Comparison of ENCODE assay signal across 8 cellular contexts in the genomic region with DNA sequence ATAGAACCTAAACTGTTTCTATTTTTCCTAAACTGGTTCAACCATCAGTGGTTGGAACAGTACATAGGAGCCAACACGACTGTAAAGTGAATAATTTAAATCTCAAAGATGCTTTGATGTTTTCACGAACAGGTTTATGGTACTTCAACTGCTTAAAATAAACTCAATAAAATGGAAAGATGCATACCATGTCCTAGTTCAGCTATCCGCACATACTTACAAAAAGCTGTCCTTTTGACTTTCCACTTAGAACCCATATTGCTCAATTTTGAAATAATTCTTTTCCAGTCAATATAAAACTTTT. TPM values are rescaled to one million over a fixed set of nuclear protein-coding genes. Genes with fewer than 3 reads are reported as not detected.
DNase-seq lines count a peak whose midpoint lies in the region; ATAC-seq, FAIRE-seq and TF ChIP-seq lines count a peak whose summit lies in the region.

No MANE protein-coding gene starts in this region.

- H3K36me3 ChIP-seq in bronchial epithelial cell (ENCODE audit: control insufficient read depth, insufficient read depth, low read length) (no peaks in the 10 kb centered on the region), muscle layer of duodenum (ENCODE audit: control insufficient read depth in 1 of 2, insufficient read depth in 2 of 2, low read length in 2 of 2) (peaks cover 4 to 5% of the 10 kb centered on the region in 2 donors)

- H3K4me3 ChIP-seq in bronchial epithelial cell (ENCODE audit: low read depth, low read length) (peak overlapping the region; percentile 97), muscle layer of duodenum (ENCODE audit: low read depth in 1 of 2, low read length in 2 of 2) (peak overlapping the region; percentile 87 to 95)

- intact Hi-C loops in CD14-positive monocyte (cut with micrococcal nuclease) = loop anchor here in 1 of 2 donors (10.0 kb wide), 1 partner anchor 183 kb away; a partner anchor contains a TSS

- H3K9me3 Mint-ChIP-seq in CD14-positive monocyte = no peaks in the 10 kb centered on the region

- peak overlapping the region; percentile 94 to 95 for H3K4me3 Mint-ChIP-seq in CD14-positive monocyte

- H3K4me1 ChIP-seq in muscle layer of duodenum (ENCODE audit: control insufficient read depth in 1 of 2, insufficient read depth in 2 of 2, low read length in 2 of 2) = peaks cover 0 to 16% of the 10 kb centered on the region in 2 donors

- TF ChIP-seq CTCF in CD14-positive monocyte (IDR thresholded peaks at IDR 0.05) (no peak), bronchial epithelial cell (IDR thresholded peaks at IDR 0.05; ENCODE audit: insufficient read depth, low read length, severe bottlenecking) (no peak)

- H3K27ac ChIP-seq in muscle layer of duodenum (ENCODE audit: low read length) = peak overlapping the region; percentile 90

- DNase-seq in CD14-positive monocyte (ENCODE audit: low spot score) (no peak), bronchial epithelial cell (ENCODE audit: low read depth) (no peak), H4 (ENCODE audit: low spot score) (no peak)
- DNase-seq in stimulated activated CD4-positive, alpha-beta T cell treated with anti-CD3 and anti-CD28 coated beads, Interleukin-15, amount 100 ng/mL, for 24 hours = no peak

- no peaks in the 10 kb centered on the region for H3K9me3 ChIP-seq in muscle layer of duodenum (ENCODE audit: control insufficient read depth in 1 of 2, low read length in 2 of 2)

- H3K27me3 Mint-ChIP-seq in CD14-positive monocyte (ENCODE audit: low read depth in 3 of 3) = no peaks in the 10 kb centered on the region

- ATAC-seq in HG03378 (IDR thresholded peaks at IDR 0.05; ENCODE audit: unreplicated experiment) = peak; percentile 1
- ATAC-seq in HG03469 (IDR thresholded peaks at IDR 0.05; ENCODE audit: unreplicated experiment) = no peak
- ATAC-seq in GM21619 (IDR thresholded peaks at IDR 0.05; ENCODE audit: unreplicated experiment) = no peak

- H3K36me3 Mint-ChIP-seq in CD14-positive monocyte = peaks cover 9 to 25% of the 10 kb centered on the region in 2 donors

- peak overlapping the region; percentile 95 to 99 (median 97) for H3K27ac Mint-ChIP-seq in CD14-positive monocyte

- FAIRE-seq in bronchial epithelial cell (lab: Jason Lieb, UNC) = no peak

- H3K27me3 ChIP-seq in bronchial epithelial cell (ENCODE audit: control insufficient read depth, insufficient read depth, low read length) = no peaks in the 10 kb centered on the region
- H3K27me3 ChIP-seq in muscle layer of duodenum (ENCODE audit: low read depth, low read length) = no peaks in the 10 kb centered on the region

- peaks cover 46% of the 10 kb centered on the region for H3K4me1 Mint-ChIP-seq in CD14-positive monocyte

RNA-seq across cellular contexts. Expression of a gene that starts 0.9 kb away (rescaled TPM):
- 100 to 1,000 TPM; 190 to 210 TPM for polyA plus RNA-seq in CD14-positive monocyte
- total RNA-seq in bronchial epithelial cell = 95.8 and 98.3 TPM in 2 replicates
- total RNA-seq in H4 (2014; rRNA removed; shearing (Covaris generic)) = 72.0 and 74.1 TPM in 2 replicates
